ENCODE assay signal across 15 cellular contexts in the genomic region with DNA sequence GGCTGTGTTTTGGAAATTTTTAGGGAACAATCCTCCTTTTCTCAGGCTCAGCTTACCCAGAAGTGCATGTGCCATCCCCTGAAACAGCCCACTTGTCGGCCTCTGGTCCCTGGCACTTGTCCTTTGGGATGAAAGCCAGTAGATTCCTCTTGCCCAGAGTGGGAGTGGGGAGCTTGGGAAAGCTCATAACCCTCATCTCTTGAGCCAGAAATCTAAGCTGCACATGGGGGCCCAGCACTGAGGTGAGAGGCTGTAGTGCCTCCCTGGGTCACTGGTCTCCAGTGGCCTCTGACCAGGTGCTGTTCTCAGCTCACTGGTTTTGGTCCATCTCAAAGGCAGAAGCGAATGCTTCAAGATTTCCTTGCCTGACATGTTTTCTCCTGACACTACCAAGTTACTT. TPM values are rescaled to one million over a fixed set of nuclear protein-coding genes. Genes with fewer than 3 reads are reported as not detected.
A peak's percentile ranks its signal among the peaks of the same experiment; 100 is the strongest.
DNase-seq lines count a peak whose midpoint lies in the region; ATAC-seq, FAIRE-seq and TF ChIP-seq lines count a peak whose summit lies in the region.
"Had no signal": no experiment of that assay in that cellular context is flagged by ENCODE, and none has a peak within 500 bp of the region (broad histone marks: within the 10 kb centered on the region; RNA-seq: fewer than 3 reads in every experiment).

No MANE protein-coding gene starts in this region.

- no peak for ATAC-seq in stimulated activated effector memory CD8-positive, alpha-beta T cell treated with anti-CD3 and anti-CD28 coated beads, Interleukin-12 subunit alpha, Interleukin-12 subunit beta, amount 100 ng/mL, for 72 hours
- no peak for ATAC-seq in right lobe of liver
- ATAC-seq: left cardiac atrium had no signal

- no peak overlapping the region for H3K4me2 ChIP-seq in keratinocyte (ENCODE audit: control insufficient read depth, extremely low read depth, insufficient read depth, low read depth, low read length)

- WGBS in right lobe of liver (ENCODE audit: insufficient coverage, low coverage, low lambda C conversion rate, missing lambda C conversion rate), result 93% methylated on average over 2 of the region's 2 CpGs

- intact Hi-C loops in right lobe of liver (cut with DNase I), result no loop called here

- H4K20me1 ChIP-seq in keratinocyte (ENCODE audit: control insufficient read depth, extremely low read depth, insufficient read depth, low read length), result no peaks in the 10 kb centered on the region

- H3K4me3 ChIP-seq in keratinocyte (ENCODE audit: control insufficient read depth in 2 of 3, extremely low read depth in 1 of 3, insufficient read depth in 2 of 3, low read depth in 1 of 3, low read length in 3 of 3) (no peak overlapping the region), right lobe of liver (no peak overlapping the region)

- peaks cover 3 to 9% of the 10 kb centered on the region in 2 experiments for H3K36me3 ChIP-seq in keratinocyte (ENCODE audit: control insufficient read depth in 2 of 2, extremely low read depth in 1 of 2, insufficient read depth in 2 of 2, low read length in 2 of 2)
- no peaks in the 10 kb centered on the region for H3K36me3 ChIP-seq in right lobe of liver

- dilution Hi-C loops in keratinocyte (cut with MboI; ENCODE audit: extremely low pct_ligation_motif_present, low sequenced_read_pairs), result no loop called here

- no peaks in the 10 kb centered on the region for H3K9me3 ChIP-seq in keratinocyte (ENCODE audit: control insufficient read depth, low read depth, low read length)
- no peaks in the 10 kb centered on the region for H3K9me3 ChIP-seq in right lobe of liver

- H3K4me1 ChIP-seq in keratinocyte (ENCODE audit: control insufficient read depth, extremely low read depth, insufficient read depth, low read length) (peaks cover 27% of the 10 kb centered on the region), right lobe of liver (peaks cover 0 to 10% (median 4%) of the 10 kb centered on the region in 4 donors)

- no peaks in the 10 kb centered on the region for H3K9me1 ChIP-seq in keratinocyte (ENCODE audit: control insufficient read depth, extremely low read depth, insufficient read depth, low read length)

- in situ Hi-C loops in G401 (cut with HindIII; ENCODE audit: low sequenced_read_pairs), result no loop called here

- peak overlapping the region; percentile 89 for H3K27ac Mint-ChIP-seq in activated T-cell treated with anti-CD3 and anti-CD28 coated beads, Interleukin-2, amount 50 U/mL, for 24 hours
- peak overlapping the region; percentile 70 for H3K27ac Mint-ChIP-seq in activated naive CD8-positive, alpha-beta T cell treated with anti-CD3 and anti-CD28 coated beads for 36 hours
- peak overlapping the region; percentile 88 for H3K27ac Mint-ChIP-seq in stimulated activated effector memory CD8-positive, alpha-beta T cell treated with anti-CD3 and anti-CD28 coated beads, Interleukin-12 subunit alpha, Interleukin-12 subunit beta, amount 100 ng/mL, for 72 hours

- no peaks in the 10 kb centered on the region for H3K9me3 Mint-ChIP-seq in activated T-cell treated with anti-CD3 and anti-CD28 coated beads, Interleukin-2, amount 50 U/mL, for 24 hours
- H3K9me3 Mint-ChIP-seq in activated naive CD8-positive, alpha-beta T cell treated with anti-CD3 and anti-CD28 coated beads for 36 hours, result no peaks in the 10 kb centered on the region
- no peaks in the 10 kb centered on the region for H3K9me3 Mint-ChIP-seq in stimulated activated effector memory CD8-positive, alpha-beta T cell treated with anti-CD3 and anti-CD28 coated beads, Interleukin-12 subunit alpha, Interleukin-12 subunit beta, amount 100 ng/mL, for 72 hours
- H3K9me3 Mint-ChIP-seq: activated naive CD4-positive, alpha-beta T cell treated with anti-CD3 and anti-CD28 coated beads, Interleukin-2, amount 10 ng/mL, durations not matched to agents 7 days and 5 days had no signal

- H3K9ac ChIP-seq in keratinocyte (ENCODE audit: control insufficient read depth, extremely low read depth, insufficient read depth, low read length), result no peak overlapping the region

- H3K4me1 Mint-ChIP-seq in activated T-cell treated with anti-CD3 and anti-CD28 coated beads, Interleukin-2, amount 50 U/mL, for 24 hours (ENCODE audit: low read depth), result peaks cover 40% of the 10 kb centered on the region
- H3K4me1 Mint-ChIP-seq in activated naive CD8-positive, alpha-beta T cell treated with anti-CD3 and anti-CD28 coated beads for 36 hours, result peaks cover 45% of the 10 kb centered on the region
- peaks cover 42% of the 10 kb centered on the region for H3K4me1 Mint-ChIP-seq in stimulated activated effector memory CD8-positive, alpha-beta T cell treated with anti-CD3 and anti-CD28 coated beads, Interleukin-12 subunit alpha, Interleukin-12 subunit beta, amount 100 ng/mL, for 72 hours

- no peak for DNase-seq in activated T-cell treated with anti-CD3 and anti-CD28 coated beads, Interleukin-2, amount 50 U/mL, for 24 hours
- DNase-seq in activated T-cell treated with anti-CD3 and anti-CD28 coated beads for 4 hours (no peak), keratinocyte (ENCODE audit: low read depth, low spot score) (no peak), G401 (ENCODE audit: low spot score) (no peak), DMS114 treated with DMSO at 0.1 percent for 48 hours (lab: John Stamatoyannopoulos, UW; ENCODE audit: unreplicated experiment) (no peak), right lobe of liver (no peak)
- DNase-seq in activated naive CD8-positive, alpha-beta T cell treated with anti-CD3 and anti-CD28 coated beads for 36 hours, result no peak
- no peak for DNase-seq in stimulated activated effector memory CD8-positive, alpha-beta T cell treated with anti-CD3 and anti-CD28 coated beads, Interleukin-12 subunit alpha, Interleukin-12 subunit beta, amount 100 ng/mL, for 72 hours (ENCODE audit: low spot score in 2 of 2)
- DNase-seq: ACHN, erythroblast, left cardiac atrium, MM.1S, NCI-H2081 treated with DMSO at 0.1 percent for 48 hours, SHP77 had no signal

- peaks cover 72% of the 10 kb centered on the region for H3K36me3 Mint-ChIP-seq in activated T-cell treated with anti-CD3 and anti-CD28 coated beads, Interleukin-2, amount 50 U/mL, for 24 hours (ENCODE audit: low read depth)
- peaks cover 27% of the 10 kb centered on the region for H3K36me3 Mint-ChIP-seq in activated naive CD8-positive, alpha-beta T cell treated with anti-CD3 and anti-CD28 coated beads for 36 hours
- H3K36me3 Mint-ChIP-seq in stimulated activated effector memory CD8-positive, alpha-beta T cell treated with anti-CD3 and anti-CD28 coated beads, Interleukin-12 subunit alpha, Interleukin-12 subunit beta, amount 100 ng/mL, for 72 hours, result peaks cover 51% of the 10 kb centered on the region

- H3K27me3 ChIP-seq in keratinocyte (ENCODE audit: control insufficient read depth, extremely low read depth, insufficient read depth, low read length) (no peaks in the 10 kb centered on the region), right lobe of liver (no peaks in the 10 kb centered on the region)

- H3K4me3 Mint-ChIP-seq in activated T-cell treated with anti-CD3 and anti-CD28 coated beads, Interleukin-2, amount 50 U/mL, for 24 hours, result no peak overlapping the region
- H3K4me3 Mint-ChIP-seq in activated naive CD8-positive, alpha-beta T cell treated with anti-CD3 and anti-CD28 coated beads for 36 hours, result no peak overlapping the region
- H3K4me3 Mint-ChIP-seq in stimulated activated effector memory CD8-positive, alpha-beta T cell treated with anti-CD3 and anti-CD28 coated beads, Interleukin-12 subunit alpha, Interleukin-12 subunit beta, amount 100 ng/mL, for 72 hours, result peak overlapping the region; percentile 22
- H3K4me3 Mint-ChIP-seq: activated naive CD4-positive, alpha-beta T cell treated with anti-CD3 and anti-CD28 coated beads, Interleukin-2, amount 10 ng/mL, durations not matched to agents 7 days and 5 days had no signal

- no peaks in the 10 kb centered on the region for H3K79me2 ChIP-seq in keratinocyte (ENCODE audit: control insufficient read depth, insufficient read depth, low read length)

- no peak overlapping the region for H2AFZ ChIP-seq in keratinocyte (ENCODE audit: control insufficient read depth, low read length)

- H3K27ac ChIP-seq in keratinocyte (ENCODE audit: control insufficient read depth, insufficient read depth, low read length) (peak overlapping the region; percentile 70), right lobe of liver (no peak overlapping the region)

- no peak for FAIRE-seq in keratinocyte (lab: Jason Lieb, UNC)

- TF ChIP-seq POLR2A in right lobe of liver (IDR thresholded peaks at IDR 0.05), result no peak

- TF ChIP-seq CTCF in keratinocyte (optimal IDR thresholded peaks at IDR 0.05 in 1 of 3, IDR thresholded peaks at IDR 0.05 in 1 of 3, conservative IDR thresholded peaks at IDR 0.05 in 1 of 3; ENCODE audit: extremely low read depth in 1 of 3, insufficient read depth in 2 of 3, low read length in 3 of 3), result no peak
- no peak for TF ChIP-seq CTCF in right lobe of liver (IDR thresholded peaks at IDR 0.05)

- no peaks in the 10 kb centered on the region for H3K27me3 Mint-ChIP-seq in activated T-cell treated with anti-CD3 and anti-CD28 coated beads, Interleukin-2, amount 50 U/mL, for 24 hours
- no peaks in the 10 kb centered on the region for H3K27me3 Mint-ChIP-seq in activated naive CD8-positive, alpha-beta T cell treated with anti-CD3 and anti-CD28 coated beads for 36 hours
- H3K27me3 Mint-ChIP-seq: activated naive CD4-positive, alpha-beta T cell treated with anti-CD3 and anti-CD28 coated beads, Interleukin-2, amount 10 ng/mL, durations not matched to agents 7 days and 5 days had no signal

RNA-seq across cellular contexts. Expression of a gene that starts 38.6 kb away (rescaled TPM):
- 10 to 100 TPM; 15.2 to 15.7 TPM for total RNA-seq in activated naive CD8-positive, alpha-beta T cell treated with anti-CD3 and anti-CD28 coated beads for 36 hours
- polyA plus RNA-seq in keratinocyte, result 133 to 291 TPM (median 149 TPM) in 3 replicates
- 120 TPM for polyA plus RNA-seq in keratinocyte (2011; ENCODE audit: low read depth)
- 92.2 and 328 TPM in 2 replicates for polyA plus RNA-seq in keratinocyte (2011; cell fraction: cytosol; rRNA removed)
- polyA plus RNA-seq in keratinocyte (2011; cell fraction: nucleus; rRNA removed), result 106 and 176 TPM in 2 replicates
- 132 and 514 TPM in 2 replicates for polyA plus RNA-seq in keratinocyte (2012; ENCODE audit: low replicate concordance)
- 100 to 357 TPM (median 134 TPM) in 3 replicates for polyA minus RNA-seq in keratinocyte
- polyA minus RNA-seq in keratinocyte (2011; cell fraction: cytosol; rRNA and poly(A)+ RNA removed), result 829 TPM
- 210 and 230 TPM in 2 replicates for polyA minus RNA-seq in keratinocyte (2011; cell fraction: nucleus; rRNA and poly(A)+ RNA removed)
- total RNA-seq in G401 (2014; rRNA removed; shearing (Covaris generic)), result 118 and 132 TPM in 2 replicates
- 10 to 100 TPM in 5 of 6 experiments, 1 to 10 TPM in 1; 9.1 to 26.2 (median 11.9) TPM for total RNA-seq in right lobe of liver
